Comparison of ENCODE assay signal across 9 cellular contexts in the genomic region with DNA sequence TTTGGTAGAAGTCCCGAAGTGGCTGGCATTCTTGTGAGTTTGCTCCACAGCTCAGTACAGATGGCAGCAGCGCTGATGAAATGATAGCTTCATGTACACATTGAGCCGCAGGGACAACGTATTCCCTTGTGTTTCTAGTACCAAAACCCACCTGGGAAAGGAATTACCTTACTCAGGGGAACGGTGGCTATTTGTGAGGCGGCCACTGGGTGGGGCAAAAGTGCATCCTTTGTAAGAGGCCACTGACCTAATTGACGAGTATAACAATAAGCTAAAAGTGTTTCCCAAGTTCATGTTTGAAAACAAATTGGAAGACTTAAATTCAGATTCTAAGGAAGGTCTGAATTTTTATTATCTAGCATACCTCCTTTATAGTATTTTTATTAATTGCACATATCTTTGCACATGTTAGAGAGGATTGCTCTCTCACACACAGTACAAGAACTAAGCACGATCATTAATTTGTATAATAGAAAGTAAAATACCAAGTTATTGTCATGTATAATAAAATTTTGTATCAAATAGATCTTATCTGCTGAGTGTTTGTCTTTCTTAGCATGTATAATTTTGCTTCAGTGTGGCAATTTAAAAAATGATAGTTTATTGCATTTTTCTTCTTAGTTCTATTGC. TPM values are rescaled to one million over a fixed set of nuclear protein-coding genes. Genes with fewer than 3 reads are reported as not detected.
DNase-seq lines count a peak whose midpoint lies in the region; ATAC-seq, FAIRE-seq and TF ChIP-seq lines count a peak whose summit lies in the region.
"Had no signal": no experiment of that assay in that cellular context is flagged by ENCODE, and none has a peak within 500 bp of the region (broad histone marks: within the 10 kb centered on the region; RNA-seq: fewer than 3 reads in every experiment).

No MANE protein-coding gene starts in this region.

- intact Hi-C loops in left ventricle myocardium inferior (cut with micrococcal nuclease) (no loop called here), Right ventricle myocardium superior (cut with DNase I) (no loop called here)

- TF ChIP-seq CTCF in left ventricle myocardium inferior (IDR thresholded peaks at IDR 0.05; ENCODE audit: borderline replicate concordance) (peak; percentile 55), epithelial cell of esophagus (IDR thresholded peaks at IDR 0.05; ENCODE audit: insufficient read depth, low read depth, low read length, missing control alignments) (peak; percentile 55)

- H3K27ac ChIP-seq in left ventricle myocardium inferior (replicated peaks): no peak overlapping the region
- H3K27ac ChIP-seq: esophagus squamous epithelium had no signal

- H3K27me3 ChIP-seq in left ventricle myocardium inferior (ENCODE audit: low read depth): no peaks in the 10 kb centered on the region
- H3K27me3 ChIP-seq: esophagus squamous epithelium had no signal

- H3K9me3 ChIP-seq in left ventricle myocardium inferior (replicated peaks): no peaks in the 10 kb centered on the region
- H3K9me3 ChIP-seq: esophagus squamous epithelium had no signal

- H3K4me3 ChIP-seq in left ventricle myocardium inferior (no peak overlapping the region), epithelial cell of esophagus (ENCODE audit: low read length) (no peak overlapping the region)
- H3K4me3 ChIP-seq: esophagus squamous epithelium had no signal

- no peak for FAIRE-seq in urothelium cell line (lab: Jason Lieb, UNC)

- ATAC-seq in Right ventricle myocardium superior (ENCODE audit: poor library complexity): no peak
- no peak for ATAC-seq in GM19328 (IDR thresholded peaks at IDR 0.05; ENCODE audit: unreplicated experiment)

- no peaks in the 10 kb centered on the region for H3K36me3 ChIP-seq in left ventricle myocardium inferior
- H3K36me3 ChIP-seq: esophagus squamous epithelium had no signal

- no peaks in the 10 kb centered on the region for H3K4me1 ChIP-seq in left ventricle myocardium inferior
- H3K4me1 ChIP-seq: esophagus squamous epithelium had no signal

- DNase-seq in left ventricle myocardium inferior (no peak), Right ventricle myocardium superior (no peak), NCI-H510A treated with DMSO at 0.1 percent for 48 hours (lab: John Stamatoyannopoulos, UW) (peak; percentile 92), epithelial cell of esophagus (ENCODE audit: low read depth) (peak; percentile 41), urothelium cell line (ENCODE audit: low spot score) (peak; percentile 17), glomerular visceral epithelial cell (ENCODE audit: extremely low spot score) (no peak)
- no peak for DNase-seq in stimulated activated CD4-positive, alpha-beta T cell treated with anti-CD3 and anti-CD28 coated beads, Interleukin-4, amount 100 ng/mL, for 1 hour
- DNase-seq: esophagus squamous epithelium had no signal

RNA-seq across cellular contexts. Expression of a gene that starts 25.3 kb away (rescaled TPM):
- total RNA-seq in left ventricle myocardium inferior (not detected), Right ventricle myocardium superior (not detected)
- total RNA-seq: esophagus squamous epithelium had no signal

Comparison
In these comparisons a context has a peak if more than half of its experiments do, and no peak if none do; other contexts are left out.
1. DNase-seq: peak in NCI-H510A treated with DMSO at 0.1 percent for 48 hours (single experiment), epithelial cell of esophagus (single experiment) and urothelium cell line (single experiment); none in left ventricle myocardium inferior (single experiment), Right ventricle myocardium superior (single experiment), glomerular visceral epithelial cell (single experiment) and stimulated activated CD4-positive, alpha-beta T cell treated with anti-CD3 and anti-CD28 coated beads, Interleukin-4, amount 100 ng/mL, for 1 hour (single experiment).